In genomic region chr20:46176744-46177378, GRCh38 we compare ENCODE assay signal across 11 cellular contexts.
"Had no signal": no experiment of that assay in that cellular context is flagged by ENCODE, and none has a peak within 500 bp of the region (broad histone marks: within the 10 kb centered on the region; RNA-seq: fewer than 3 reads in every experiment).

No MANE protein-coding gene starts in this region.

- H3K27ac ChIP-seq: lower lobe of right lung, testis had no signal

- H3K4me1 ChIP-seq: lower lobe of right lung, testis had no signal

- H3K36me3 ChIP-seq: lower lobe of right lung had no signal

- DNase-seq: activated CD4-positive, alpha-beta memory T cell treated with anti-CD3 and anti-CD28 coated beads for 36 hours; activated CD4-positive, alpha-beta T cell treated with anti-CD3 and anti-CD28 coated beads for 1 hour; activated naive CD4-positive, alpha-beta T cell; activated T-cell treated with anti-CD3 and anti-CD28 coated beads, Interleukin-2, amount 50 U/mL, for 72 hours; dorsolateral prefrontal cortex; left cardiac atrium; lower lobe of right lung; retina; stimulated activated CD4-positive, alpha-beta T cell treated with anti-CD3 and anti-CD28 coated beads, Interleukin-4, amount 100 ng/mL, for 4 hours; stimulated activated naive CD8-positive, alpha-beta T cell treated with anti-CD3 and anti-CD28 coated beads, Interleukin-15, amount 100 ng/mL, for 72 hours; testis had no signal

- H3K9me3 ChIP-seq: lower lobe of right lung, testis had no signal

- H3K27me3 ChIP-seq: testis had no signal

- H3K4me3 ChIP-seq: dorsolateral prefrontal cortex, lower lobe of right lung, testis had no signal
